ENCODE assay signal across 11 cellular contexts in the genomic region with DNA sequence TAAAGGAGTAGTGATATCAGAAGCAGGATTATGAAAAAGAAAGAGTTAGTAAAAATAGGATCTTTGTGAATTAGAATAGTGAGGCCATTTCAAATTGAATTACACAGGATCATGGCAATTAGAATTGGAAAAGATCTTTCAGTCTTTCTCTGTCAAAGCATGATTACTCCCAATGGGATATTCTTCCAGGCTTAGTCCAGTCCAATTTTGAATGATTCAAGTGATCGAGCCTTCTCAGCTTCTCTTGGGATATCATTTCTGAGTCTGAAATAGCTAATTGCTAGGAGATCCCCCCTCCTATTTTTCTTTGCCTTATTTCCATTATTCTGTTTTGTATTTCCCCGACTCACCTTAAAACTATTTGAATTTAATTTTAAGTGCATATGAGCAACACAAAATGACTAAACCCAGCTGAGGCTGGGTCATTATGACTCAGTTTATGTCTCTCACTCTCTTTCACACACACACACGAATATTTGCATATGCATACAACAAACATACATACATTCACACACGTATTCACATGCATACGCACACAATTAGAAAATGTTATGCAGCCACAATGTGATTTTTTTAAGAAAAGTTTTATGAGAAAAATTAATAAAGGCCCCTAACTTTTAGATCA. TPM values are rescaled to one million over a fixed set of nuclear protein-coding genes. Genes with fewer than 3 reads are reported as not detected.
DNase-seq lines count a peak whose midpoint lies in the region; ATAC-seq and TF ChIP-seq lines count a peak whose summit lies in the region.
"Had no signal": no experiment of that assay in that cellular context is flagged by ENCODE, and none has a peak within 500 bp of the region (broad histone marks: within the 10 kb centered on the region; RNA-seq: fewer than 3 reads in every experiment).

No MANE protein-coding gene starts in this region.

- no peaks in the 10 kb centered on the region for H3K27me3 ChIP-seq in breast epithelium
- no peaks in the 10 kb centered on the region for H3K27me3 ChIP-seq in suprapubic skin
- H3K27me3 ChIP-seq in left ventricle myocardium inferior (ENCODE audit: low read depth): no peaks in the 10 kb centered on the region

- H3K36me3 ChIP-seq in breast epithelium (no peaks in the 10 kb centered on the region), suprapubic skin (no peaks in the 10 kb centered on the region), left ventricle myocardium inferior (no peaks in the 10 kb centered on the region)

- peak overlapping the region; percentile 48 for H3K4me3 Mint-ChIP-seq in mesothelial cell of epicardium
- no peak overlapping the region for H3K4me3 Mint-ChIP-seq in T-helper 2 cell treated with Interferon-gamma antibody and Interleukin-4, amounts not matched to agents 5 μg/mL and 100 μg/mL, for 36 hours
- H3K4me3 Mint-ChIP-seq: CD14-positive monocyte had no signal

- peak overlapping the region in 2 of 3 donors; percentile 9 to 11 for H3K4me3 ChIP-seq in breast epithelium
- no peak overlapping the region for H3K4me3 ChIP-seq in suprapubic skin
- H3K4me3 ChIP-seq in left ventricle myocardium inferior: no peak overlapping the region

- DNase-seq in AG08396 (ENCODE audit: low spot score) (peak; percentile 16), HS-27A (ENCODE audit: low read depth) (peak; percentile 2), breast epithelium (ENCODE audit: low spot score in 2 of 2) (no peak), mesothelial cell of epicardium (ENCODE audit: low spot score in 2 of 2, unreplicated experiment in 2 of 2) (no peak), suprapubic skin (ENCODE audit: low spot score in 2 of 2) (no peak), left ventricle myocardium inferior (no peak)
- no peak for DNase-seq in T-helper 2 cell treated with Interferon-gamma antibody and Interleukin-4, amounts not matched to agents 5 μg/mL and 100 μg/mL, for 36 hours (ENCODE audit: low spot score)
- DNase-seq: activated CD8-positive, alpha-beta memory T cell treated with anti-CD3 and anti-CD28 coated beads, Interleukin-2, amount 50 U/mL, for 4 hours had no signal

- H3K27ac ChIP-seq in breast epithelium: no peak overlapping the region
- no peak overlapping the region for H3K27ac ChIP-seq in suprapubic skin
- no peak overlapping the region for H3K27ac ChIP-seq in left ventricle myocardium inferior (replicated peaks)

- H3K9me3 ChIP-seq in breast epithelium (no peaks in the 10 kb centered on the region), suprapubic skin (no peaks in the 10 kb centered on the region), left ventricle myocardium inferior (replicated peaks) (peaks cover 14% of the 10 kb centered on the region)

- H3K27ac Mint-ChIP-seq in mesothelial cell of epicardium: no peak overlapping the region
- H3K27ac Mint-ChIP-seq in T-helper 2 cell treated with Interferon-gamma antibody and Interleukin-4, amounts not matched to agents 5 μg/mL and 100 μg/mL, for 36 hours: no peak overlapping the region
- H3K27ac Mint-ChIP-seq: CD14-positive monocyte had no signal

- WGBS in suprapubic skin: 62% methylated on average over 5 of the region's 5 CpGs

- TF ChIP-seq EP300 in suprapubic skin (IDR thresholded peaks at IDR 0.05): no peak

- no peak for ATAC-seq in GM18909 (IDR thresholded peaks at IDR 0.05; ENCODE audit: poor library complexity, unreplicated experiment)
- ATAC-seq: HCT116 had no signal

- intact Hi-C loops in breast epithelium (cut with DNase I; ENCODE audit: low total_unique reads) (loop anchor here (5.0 kb wide), 1 partner anchor 1228 kb away; no protein-coding TSS in a partner anchor), left ventricle myocardium inferior (cut with micrococcal nuclease) (no loop called here)

- TF ChIP-seq CTCF in breast epithelium (IDR thresholded peaks at IDR 0.05): no peak
- no peak for TF ChIP-seq CTCF in mesothelial cell of epicardium (IDR thresholded peaks at IDR 0.05; ENCODE audit: unreplicated experiment)
- TF ChIP-seq CTCF in suprapubic skin (IDR thresholded peaks at IDR 0.05): no peak
- TF ChIP-seq CTCF in left ventricle myocardium inferior (IDR thresholded peaks at IDR 0.05; ENCODE audit: borderline replicate concordance): no peak

- H3K4me1 ChIP-seq in breast epithelium (no peaks in the 10 kb centered on the region), suprapubic skin (no peaks in the 10 kb centered on the region), left ventricle myocardium inferior (no peaks in the 10 kb centered on the region)

- TF ChIP-seq POLR2A in breast epithelium (IDR thresholded peaks at IDR 0.05) (no peak), suprapubic skin (IDR thresholded peaks at IDR 0.05) (no peak)

- peaks cover 37% of the 10 kb centered on the region for H3K9me3 Mint-ChIP-seq in mesothelial cell of epicardium
- H3K9me3 Mint-ChIP-seq in T-helper 2 cell treated with Interferon-gamma antibody and Interleukin-4, amounts not matched to agents 5 μg/mL and 100 μg/mL, for 36 hours: peaks cover 6% of the 10 kb centered on the region

- no peaks in the 10 kb centered on the region for H3K27me3 Mint-ChIP-seq in mesothelial cell of epicardium (ENCODE audit: low read depth)
- peaks cover 18% of the 10 kb centered on the region for H3K27me3 Mint-ChIP-seq in T-helper 2 cell treated with Interferon-gamma antibody and Interleukin-4, amounts not matched to agents 5 μg/mL and 100 μg/mL, for 36 hours (ENCODE audit: low read depth)

- H3K4me1 Mint-ChIP-seq in mesothelial cell of epicardium: peaks cover 2% of the 10 kb centered on the region
- peaks cover 3% of the 10 kb centered on the region for H3K4me1 Mint-ChIP-seq in T-helper 2 cell treated with Interferon-gamma antibody and Interleukin-4, amounts not matched to agents 5 μg/mL and 100 μg/mL, for 36 hours (ENCODE audit: low read depth)
- H3K4me1 Mint-ChIP-seq: CD14-positive monocyte had no signal

- peaks cover 3% of the 10 kb centered on the region for H3K36me3 Mint-ChIP-seq in mesothelial cell of epicardium
- H3K36me3 Mint-ChIP-seq in T-helper 2 cell treated with Interferon-gamma antibody and Interleukin-4, amounts not matched to agents 5 μg/mL and 100 μg/mL, for 36 hours (ENCODE audit: low read depth): no peaks in the 10 kb centered on the region
- H3K36me3 Mint-ChIP-seq: CD14-positive monocyte had no signal

RNA-seq across cellular contexts. Expression of a gene that starts 34.8 kb away (rescaled TPM):
- total RNA-seq in breast epithelium: 10 to 100 TPM; 12.1 to 34.2 (median 12.3) TPM
- total RNA-seq in mesothelial cell of epicardium: 54.0 to 58.0 TPM (median 57.5 TPM) in 3 replicates
- 10 to 100 TPM; 21.3 to 47.0 (median 29.3) TPM for total RNA-seq in suprapubic skin
- total RNA-seq in left ventricle myocardium inferior: 28.2 TPM

Comparison
In these comparisons a context has a peak if more than half of its experiments do, and no peak if none do; other contexts are left out.
1. DNase-seq: peak in AG08396 (single experiment) and HS-27A (single experiment); none in breast epithelium (0 of 2), mesothelial cell of epicardium (0 of 2), suprapubic skin (0 of 2), T-helper 2 cell treated with Interferon-gamma antibody and Interleukin-4, amounts not matched to agents 5 μg/mL and 100 μg/mL, for 36 hours (single experiment) and left ventricle myocardium inferior (single experiment).
2. H3K4me3 ChIP-seq: peak in breast epithelium (2 of 3); none in suprapubic skin (single experiment) and left ventricle myocardium inferior (single experiment).